Comparison of ENCODE assay signal across 20 cellular contexts in the genomic region with DNA sequence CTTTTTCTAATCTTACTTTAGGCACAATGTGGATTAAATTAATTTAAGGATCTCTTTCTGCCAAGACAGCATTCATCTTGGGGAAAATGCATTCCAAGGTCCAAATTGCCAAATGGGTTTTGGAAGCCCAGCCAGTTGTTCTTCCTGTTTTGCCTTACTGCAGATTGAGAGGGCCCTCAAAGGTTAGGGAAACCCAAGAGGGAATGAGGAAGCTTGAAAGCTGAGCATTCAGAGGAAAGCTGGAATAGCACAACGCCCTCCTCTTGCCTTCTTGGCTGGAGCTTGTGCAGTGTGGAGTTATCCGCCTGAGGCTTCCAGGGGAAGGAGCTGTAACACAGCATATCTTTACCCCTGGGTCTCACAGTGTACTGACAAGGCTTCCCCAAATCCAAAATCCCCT. TPM values are rescaled to one million over a fixed set of nuclear protein-coding genes. Genes with fewer than 3 reads are reported as not detected.
DNase-seq lines count a peak whose midpoint lies in the region; ATAC-seq and TF ChIP-seq lines count a peak whose summit lies in the region.
"Had no signal": no experiment of that assay in that cellular context is flagged by ENCODE, and none has a peak within 500 bp of the region (broad histone marks: within the 10 kb centered on the region; RNA-seq: fewer than 3 reads in every experiment).

No MANE protein-coding gene starts in this region.

- DNase-seq in AG08395 (ENCODE audit: low spot score) (peak; percentile 67), SK-N-MC (ENCODE audit: low read depth, low spot score) (no peak), osteoblast (ENCODE audit: insufficient read length, low spot score, missing footprints) (peak; percentile 85), NCI-H2081 treated with DMSO at 0.1 percent for 48 hours (lab: John Stamatoyannopoulos, UW) (no peak), NCI-H2227 (lab: John Stamatoyannopoulos, UW; ENCODE audit: unreplicated experiment) (no peak)
- no peak for DNase-seq in stimulated activated CD4-positive, alpha-beta T cell treated with anti-CD3 and anti-CD28 coated beads, Interleukin-1b, Interleukin-23, amount 100 ng/mL, for 48 hours
- DNase-seq: activated CD4-positive, alpha-beta memory T cell treated with anti-CD3 and anti-CD28 coated beads for 36 hours; activated naive CD8-positive, alpha-beta T cell treated with anti-CD3 and anti-CD28 coated beads, Interleukin-2, amount 10 ng/mL, durations not matched to agents 7 days and 5 days; activated T-cell treated with anti-CD3 and anti-CD28 coated beads, Interleukin-2, amount 50 U/mL, for 72 hours; central memory CD4-positive, alpha-beta T cell; endodermal cell; islet precursor cell; NCI-H1417; T-helper 1 cell; WERI-Rb-1 had no signal

- H3K79me2 ChIP-seq in osteoblast (ENCODE audit: insufficient read depth, low read length): no peaks in the 10 kb centered on the region

- H3K36me3 ChIP-seq in SK-N-MC (ENCODE audit: insufficient read depth, low read length) (no peaks in the 10 kb centered on the region), gastroesophageal sphincter (peaks cover 0 to 82% of the 10 kb centered on the region in 2 donors), osteoblast (ENCODE audit: insufficient read depth, low read length) (peaks cover 42% of the 10 kb centered on the region)
- H3K36me3 ChIP-seq: ovary had no signal

- TF ChIP-seq POLR2A in gastroesophageal sphincter (IDR thresholded peaks at IDR 0.05): no peak

- no peak for TF ChIP-seq EP300 in gastroesophageal sphincter (IDR thresholded peaks at IDR 0.05)

- no peak overlapping the region for H3K9ac ChIP-seq in SK-N-MC (ENCODE audit: insufficient read length)

- H3K27me3 ChIP-seq in gastroesophageal sphincter: no peaks in the 10 kb centered on the region
- H3K27me3 ChIP-seq in osteoblast (ENCODE audit: insufficient read depth, low read length): no peaks in the 10 kb centered on the region
- H3K27me3 ChIP-seq: ovary had no signal

- no CpG with 5 or more reads among the region's 2 CpGs for WGBS in gastroesophageal sphincter (ENCODE audit: low coverage in 1 of 2), 2 donors

- H3K4me3 ChIP-seq in SK-N-MC (no peak overlapping the region), gastroesophageal sphincter (no peak overlapping the region), osteoblast (ENCODE audit: insufficient read depth, low read length) (no peak overlapping the region)
- H3K4me3 ChIP-seq: ovary had no signal

- H4K20me1 ChIP-seq in osteoblast (ENCODE audit: insufficient read depth, low read length): peaks cover 2% of the 10 kb centered on the region

- no peaks in the 10 kb centered on the region for H3K9me3 ChIP-seq in SK-N-MC (ENCODE audit: low read depth, low read length)
- H3K9me3 ChIP-seq in gastroesophageal sphincter: no peaks in the 10 kb centered on the region
- H3K9me3 ChIP-seq in osteoblast (ENCODE audit: low read depth, low read length): no peaks in the 10 kb centered on the region
- H3K9me3 ChIP-seq: ovary had no signal

- TF ChIP-seq CTCF in gastroesophageal sphincter (IDR thresholded peaks at IDR 0.05) (no peak), osteoblast (IDR thresholded peaks at IDR 0.05; ENCODE audit: extremely low read depth, low read depth, low read length) (no peak)

- H3K4me2 ChIP-seq in osteoblast (ENCODE audit: insufficient read depth, low read length): no peak overlapping the region

- H3K4me1 ChIP-seq in gastroesophageal sphincter (peaks cover 0 to 50% (median 27%) of the 10 kb centered on the region in 3 donors), osteoblast (ENCODE audit: insufficient read depth, low read length) (peaks cover 38% of the 10 kb centered on the region)

- ATAC-seq in gastroesophageal sphincter (peak; percentile 59), HG03135 (IDR thresholded peaks at IDR 0.05; ENCODE audit: unreplicated experiment) (no peak)
- ATAC-seq: activated T-cell treated with anti-CD3 and anti-CD28 coated beads, Interleukin-2, amount 50 U/mL, for 72 hours; stimulated activated memory B cell treated with anti-CD40 and anti-IgM and Interleukin-4, amounts not matched to agents 10 μg/mL and 1 μg/mL and 100 μg/mL, for 72 hours had no signal

- H2AFZ ChIP-seq in osteoblast (ENCODE audit: low read length): no peak overlapping the region

- peak overlapping the region; percentile 31; the same call in 1 of the 2 replicates for H3K27ac ChIP-seq in SK-N-MC
- H3K27ac ChIP-seq in gastroesophageal sphincter: peak overlapping the region in 1 of 4 donors; percentile 34
- no peak overlapping the region for H3K27ac ChIP-seq in osteoblast (ENCODE audit: low read depth, low read length)
- H3K27ac ChIP-seq: ovary, RWPE1, WERI-Rb-1 had no signal

RNA-seq across cellular contexts. Expression of gene SACM1L, which starts 18.2 kb away (rescaled TPM):
- total RNA-seq in gastroesophageal sphincter: 10 to 100 TPM; 31.9 to 52.6 (median 38.2) TPM
- total RNA-seq in osteoblast: 28.6 and 39.5 TPM in 2 replicates

Comparison
In these comparisons a context has a peak if more than half of its experiments do, and no peak if none do; other contexts are left out.
1. DNase-seq: peak in AG08395 (single experiment) and osteoblast (single experiment); none in SK-N-MC (single experiment), stimulated activated CD4-positive, alpha-beta T cell treated with anti-CD3 and anti-CD28 coated beads, Interleukin-1b, Interleukin-23, amount 100 ng/mL, for 48 hours (single experiment), NCI-H2081 treated with DMSO at 0.1 percent for 48 hours (single experiment) and NCI-H2227 (single experiment).